Comparison of ENCODE assay signal across 1 cellular context in genomic region chr1:243475966-243476365, GRCh38.
A peak's percentile ranks its signal among the peaks of the same experiment; 100 is the strongest.
TF ChIP-seq lines count a peak whose summit lies in the region.

No MANE protein-coding gene starts in this region.

TF ChIP-seq in K562, 482 proteins besides CTCF, POLR2A, EP300 and RAD21 (continued from another document and continues in another):
- TF ChIP-seq, protein P1, sequence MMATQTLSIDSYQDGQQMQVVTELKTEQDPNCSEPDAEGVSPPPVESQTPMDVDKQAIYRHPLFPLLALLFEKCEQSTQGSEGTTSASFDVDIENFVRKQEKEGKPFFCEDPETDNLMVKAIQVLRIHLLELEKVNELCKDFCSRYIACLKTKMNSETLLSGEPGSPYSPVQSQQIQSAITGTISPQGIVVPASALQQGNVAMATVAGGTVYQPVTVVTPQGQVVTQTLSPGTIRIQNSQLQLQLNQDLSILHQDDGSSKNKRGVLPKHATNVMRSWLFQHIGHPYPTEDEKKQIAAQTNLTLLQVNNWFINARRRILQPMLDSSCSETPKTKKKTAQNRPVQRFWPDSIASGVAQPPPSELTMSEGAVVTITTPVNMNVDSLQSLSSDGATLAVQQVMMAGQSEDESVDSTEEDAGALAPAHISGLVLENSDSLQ (IDR thresholded peaks at IDR 0.05): peak; percentile 51; the same call in 1 of the 2 replicates
- TF ChIP-seq NEUROD1 (IDR thresholded peaks at IDR 0.05; ENCODE audit: borderline replicate concordance, low read depth, low read length, partially characterized antibody) (no peak), U2AF2 (optimal IDR thresholded peaks at IDR 0.05; ENCODE audit: low read depth, low read length) (no peak), PBX2 (CRISPR knock-in tag; IDR thresholded peaks at IDR 0.05; ENCODE audit: low read depth) (no peak), PBX2 (tag; conservative IDR thresholded peaks at IDR 0.05; ENCODE audit: low read depth) (peak; percentile 50; the same call in 1 of the 2 replicates), RFX1 (IDR thresholded peaks at IDR 0.05) (peak; percentile 83), TFAP4 (CRISPR knock-in tag; IDR thresholded peaks at IDR 0.05; ENCODE audit: borderline replicate concordance) (no peak), PHF21A (IDR thresholded peaks at IDR 0.05; ENCODE audit: borderline replicate concordance, low read depth) (no peak), DLX4 (CRISPR knock-in tag; IDR thresholded peaks at IDR 0.05) (no peak), BCL6 (CRISPR knock-in tag; IDR thresholded peaks at IDR 0.05) (no peak), ETS1 (conservative IDR thresholded peaks at IDR 0.05; ENCODE audit: control insufficient read depth, low read depth, low read length) (no peak), BRF2 (IDR thresholded peaks at IDR 0.05; ENCODE audit: borderline replicate concordance, insufficient read depth, insufficient read length) (no peak), MEF2A (IDR thresholded peaks at IDR 0.05; ENCODE audit: control insufficient read depth, low read depth, low read length) (no peak), SMC3 (conservative IDR thresholded peaks at IDR 0.05; ENCODE audit: insufficient read depth, low read depth, low read length) (0 out of 2 replicates have a peak, but pooled peaks have one; percentile 17), MED1 (CRISPR knock-in tag; IDR thresholded peaks at IDR 0.05; ENCODE audit: borderline replicate concordance) (no peak), MYC (IDR thresholded peaks at IDR 0.05; ENCODE audit: low read depth, low read length) (no peak), MYC (CRISPR knock-in tag; IDR thresholded peaks at IDR 0.05; ENCODE audit: borderline replicate concordance, low read depth) (no peak), MYNN (IDR thresholded peaks at IDR 0.05) (no peak), MYNN (CRISPR knock-in tag; IDR thresholded peaks at IDR 0.05) (no peak), PPARD (CRISPR knock-in tag; IDR thresholded peaks at IDR 0.05) (no peak), TEAD1 (CRISPR knock-in tag; IDR thresholded peaks at IDR 0.05) (no peak), SMAD2 (IDR thresholded peaks at IDR 0.05; ENCODE audit: low read depth, low read length) (no peak), KLF16 (IDR thresholded peaks at IDR 0.05) (no peak), ZNF436 (CRISPR knock-in tag; IDR thresholded peaks at IDR 0.05) (no peak), CCNT2 (IDR thresholded peaks at IDR 0.05; ENCODE audit: borderline replicate concordance, extremely low read depth, insufficient read length, low read depth, low read length) (no peak), NFXL1 (CRISPR knock-in tag; IDR thresholded peaks at IDR 0.05) (no peak), SRF (CRISPR knock-in tag; IDR thresholded peaks at IDR 0.05) (no peak), HMG20A (CRISPR knock-in tag; conservative IDR thresholded peaks at IDR 0.05) (no peak), CHD2 (IDR thresholded peaks at IDR 0.05; ENCODE audit: low read depth, low read length) (no peak), CHD4 (IDR thresholded peaks at IDR 0.05; ENCODE audit: insufficient read depth, insufficient replicate concordance, low read depth, low read length, poor library complexity, severe bottlenecking) (no peak), RBM17 (IDR thresholded peaks at IDR 0.05; ENCODE audit: borderline replicate concordance, low read depth, low read length) (no peak), KDM4B (IDR thresholded peaks at IDR 0.05; ENCODE audit: borderline replicate concordance in 2 of 2, low read depth in 1 of 2) (no peak), ZNF592 (IDR thresholded peaks at IDR 0.05) (no peak)
- TF ChIP-seq, protein P2, sequence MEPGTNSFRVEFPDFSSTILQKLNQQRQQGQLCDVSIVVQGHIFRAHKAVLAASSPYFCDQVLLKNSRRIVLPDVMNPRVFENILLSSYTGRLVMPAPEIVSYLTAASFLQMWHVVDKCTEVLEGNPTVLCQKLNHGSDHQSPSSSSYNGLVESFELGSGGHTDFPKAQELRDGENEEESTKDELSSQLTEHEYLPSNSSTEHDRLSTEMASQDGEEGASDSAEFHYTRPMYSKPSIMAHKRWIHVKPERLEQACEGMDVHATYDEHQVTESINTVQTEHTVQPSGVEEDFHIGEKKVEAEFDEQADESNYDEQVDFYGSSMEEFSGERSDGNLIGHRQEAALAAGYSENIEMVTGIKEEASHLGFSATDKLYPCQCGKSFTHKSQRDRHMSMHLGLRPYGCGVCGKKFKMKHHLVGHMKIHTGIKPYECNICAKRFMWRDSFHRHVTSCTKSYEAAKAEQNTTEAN (CRISPR knock-in tag; IDR thresholded peaks at IDR 0.05): no peak
- TF ChIP-seq, protein P3, sequence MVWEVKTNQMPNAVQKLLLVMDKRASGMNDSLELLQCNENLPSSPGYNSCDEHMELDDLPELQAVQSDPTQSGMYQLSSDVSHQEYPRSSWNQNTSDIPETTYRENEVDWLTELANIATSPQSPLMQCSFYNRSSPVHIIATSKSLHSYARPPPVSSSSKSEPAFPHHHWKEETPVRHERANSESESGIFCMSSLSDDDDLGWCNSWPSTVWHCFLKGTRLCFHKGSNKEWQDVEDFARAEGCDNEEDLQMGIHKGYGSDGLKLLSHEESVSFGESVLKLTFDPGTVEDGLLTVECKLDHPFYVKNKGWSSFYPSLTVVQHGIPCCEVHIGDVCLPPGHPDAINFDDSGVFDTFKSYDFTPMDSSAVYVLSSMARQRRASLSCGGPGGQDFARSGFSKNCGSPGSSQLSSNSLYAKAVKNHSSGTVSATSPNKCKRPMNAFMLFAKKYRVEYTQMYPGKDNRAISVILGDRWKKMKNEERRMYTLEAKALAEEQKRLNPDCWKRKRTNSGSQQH (CRISPR knock-in tag; IDR thresholded peaks at IDR 0.05): no peak
- TF ChIP-seq, protein P4, sequence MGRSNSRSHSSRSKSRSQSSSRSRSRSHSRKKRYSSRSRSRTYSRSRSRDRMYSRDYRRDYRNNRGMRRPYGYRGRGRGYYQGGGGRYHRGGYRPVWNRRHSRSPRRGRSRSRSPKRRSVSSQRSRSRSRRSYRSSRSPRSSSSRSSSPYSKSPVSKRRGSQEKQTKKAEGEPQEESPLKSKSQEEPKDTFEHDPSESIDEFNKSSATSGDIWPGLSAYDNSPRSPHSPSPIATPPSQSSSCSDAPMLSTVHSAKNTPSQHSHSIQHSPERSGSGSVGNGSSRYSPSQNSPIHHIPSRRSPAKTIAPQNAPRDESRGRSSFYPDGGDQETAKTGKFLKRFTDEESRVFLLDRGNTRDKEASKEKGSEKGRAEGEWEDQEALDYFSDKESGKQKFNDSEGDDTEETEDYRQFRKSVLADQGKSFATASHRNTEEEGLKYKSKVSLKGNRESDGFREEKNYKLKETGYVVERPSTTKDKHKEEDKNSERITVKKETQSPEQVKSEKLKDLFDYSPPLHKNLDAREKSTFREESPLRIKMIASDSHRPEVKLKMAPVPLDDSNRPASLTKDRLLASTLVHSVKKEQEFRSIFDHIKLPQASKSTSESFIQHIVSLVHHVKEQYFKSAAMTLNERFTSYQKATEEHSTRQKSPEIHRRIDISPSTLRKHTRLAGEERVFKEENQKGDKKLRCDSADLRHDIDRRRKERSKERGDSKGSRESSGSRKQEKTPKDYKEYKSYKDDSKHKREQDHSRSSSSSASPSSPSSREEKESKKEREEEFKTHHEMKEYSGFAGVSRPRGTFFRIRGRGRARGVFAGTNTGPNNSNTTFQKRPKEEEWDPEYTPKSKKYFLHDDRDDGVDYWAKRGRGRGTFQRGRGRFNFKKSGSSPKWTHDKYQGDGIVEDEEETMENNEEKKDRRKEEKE (IDR thresholded peaks at IDR 0.05; ENCODE audit: borderline replicate concordance in 1 of 2, control insufficient read depth in 1 of 2, low read depth in 2 of 2, low read length in 1 of 2): no peak
- TF ChIP-seq, protein P5, sequence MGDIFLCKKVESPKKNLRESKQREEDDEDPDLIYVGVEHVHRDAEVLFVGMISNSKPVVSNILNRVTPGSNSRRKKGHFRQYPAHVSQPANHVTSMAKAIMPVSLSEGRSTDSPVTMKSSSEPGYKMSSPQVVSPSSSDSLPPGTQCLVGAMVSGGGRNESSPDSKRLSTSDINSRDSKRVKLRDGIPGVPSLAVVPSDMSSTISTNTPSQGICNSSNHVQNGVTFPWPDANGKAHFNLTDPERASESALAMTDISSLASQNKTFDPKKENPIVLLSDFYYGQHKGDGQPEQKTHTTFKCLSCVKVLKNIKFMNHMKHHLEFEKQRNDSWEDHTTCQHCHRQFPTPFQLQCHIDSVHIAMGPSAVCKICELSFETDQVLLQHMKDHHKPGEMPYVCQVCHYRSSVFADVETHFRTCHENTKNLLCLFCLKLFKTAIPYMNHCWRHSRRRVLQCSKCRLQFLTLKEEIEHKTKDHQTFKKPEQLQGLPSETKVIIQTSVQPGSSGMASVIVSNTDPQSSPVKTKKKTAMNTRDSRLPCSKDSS (IDR thresholded peaks at IDR 0.05; ENCODE audit: low read depth, partially characterized antibody): no peak
